In the genomic region with DNA sequence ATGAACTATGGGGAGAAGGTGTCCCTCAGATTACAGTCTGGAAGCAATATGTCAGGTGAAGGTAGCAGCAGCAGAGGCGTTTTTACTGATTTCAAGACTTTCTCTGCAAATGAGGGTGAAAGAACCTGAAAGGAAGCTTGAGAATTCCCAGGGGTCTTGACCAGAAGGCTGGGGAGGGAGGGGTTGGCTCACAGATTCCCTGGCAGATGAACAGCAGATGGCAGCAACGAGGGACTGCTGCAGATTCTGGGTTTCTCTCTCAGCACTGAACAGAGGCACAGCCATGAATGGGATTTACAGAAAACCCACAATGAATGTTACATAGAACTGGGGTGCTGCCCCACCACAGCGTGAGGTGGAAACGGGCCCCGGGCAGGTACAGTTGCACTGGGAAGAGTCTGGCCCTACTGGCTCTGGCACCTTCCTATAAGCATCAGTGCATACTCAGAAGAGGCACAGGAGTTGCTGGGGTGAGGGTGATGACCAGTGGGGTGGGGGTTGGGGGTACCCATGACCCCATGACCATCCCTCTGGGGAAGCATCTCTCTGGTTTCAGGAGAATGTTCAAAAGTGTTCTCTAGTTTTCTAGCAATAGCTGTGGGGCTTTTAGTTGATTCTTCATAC, we compare ENCODE assay signal across 11 cellular contexts.
A peak's percentile ranks its signal among the peaks of the same experiment; 100 is the strongest.
DNase-seq lines count a peak whose midpoint lies in the region; ATAC-seq and TF ChIP-seq lines count a peak whose summit lies in the region.
"Had no signal": no experiment of that assay in that cellular context is flagged by ENCODE, and none has a peak within 500 bp of the region (broad histone marks: within the 10 kb centered on the region; RNA-seq: fewer than 3 reads in every experiment).

No MANE protein-coding gene starts in this region.

- H3K4me3 Mint-ChIP-seq in endodermal cell = no peak overlapping the region
- no peak overlapping the region for H3K4me3 Mint-ChIP-seq in activated CD4-positive, alpha-beta T cell treated with anti-CD3 and anti-CD28 coated beads, Interleukin-2, amount 10 ng/mL, durations not matched to agents 7 days and 5 days
- H3K4me3 Mint-ChIP-seq: central memory CD8-positive, alpha-beta T cell had no signal

- no peaks in the 10 kb centered on the region for H3K9me3 ChIP-seq in endodermal cell (ENCODE audit: control insufficient read depth, low read length)
- no peaks in the 10 kb centered on the region for H3K9me3 ChIP-seq in MG63

- no peak overlapping the region for H3K27ac ChIP-seq in 22Rv1
- no peak overlapping the region for H3K27ac ChIP-seq in HL-60 (replicated peaks)
- H3K27ac ChIP-seq in endodermal cell (ENCODE audit: low read depth, low read length) = no peak overlapping the region

- H3K9ac ChIP-seq in endodermal cell (ENCODE audit: extremely low read depth, low read length, poor library complexity, severe bottlenecking) = no peak overlapping the region

- peaks cover 10% of the 10 kb centered on the region for H3K4me1 Mint-ChIP-seq in endodermal cell
- no peaks in the 10 kb centered on the region for H3K4me1 Mint-ChIP-seq in activated CD4-positive, alpha-beta T cell treated with anti-CD3 and anti-CD28 coated beads, Interleukin-2, amount 10 ng/mL, durations not matched to agents 7 days and 5 days
- H3K4me1 Mint-ChIP-seq: central memory CD8-positive, alpha-beta T cell had no signal

- H3K27ac Mint-ChIP-seq in endodermal cell = no peak overlapping the region
- no peak overlapping the region for H3K27ac Mint-ChIP-seq in activated CD4-positive, alpha-beta T cell treated with anti-CD3 and anti-CD28 coated beads, Interleukin-2, amount 10 ng/mL, durations not matched to agents 7 days and 5 days

- CTCF ChIA-PET in activated CD4-positive, alpha-beta T cell treated with anti-CD3 and anti-CD28 coated beads, Interleukin-2, amount 10 ng/mL, durations not matched to agents 7 days and 5 days (lab: Charles Lee) = interaction anchor here (1.1 kb wide), 1 partner anchor 10 kb away, joined by 3 read pairs; no protein-coding TSS in a partner anchor

- H3K27me3 ChIP-seq in HL-60 (ENCODE audit: insufficient read depth, poor library complexity, severe bottlenecking) = no peaks in the 10 kb centered on the region
- no peaks in the 10 kb centered on the region for H3K27me3 ChIP-seq in endodermal cell (ENCODE audit: control insufficient read depth, insufficient read depth, low read length, poor library complexity, severe bottlenecking)
- no peaks in the 10 kb centered on the region for H3K27me3 ChIP-seq in MG63

- H3K36me3 ChIP-seq in endodermal cell (ENCODE audit: control insufficient read depth, insufficient read depth, low read length) (no peaks in the 10 kb centered on the region), MG63 (no peaks in the 10 kb centered on the region)

- peaks cover 8% of the 10 kb centered on the region for H3K9me3 Mint-ChIP-seq in endodermal cell
- H3K9me3 Mint-ChIP-seq in activated CD4-positive, alpha-beta T cell treated with anti-CD3 and anti-CD28 coated beads, Interleukin-2, amount 10 ng/mL, durations not matched to agents 7 days and 5 days = no peaks in the 10 kb centered on the region
- H3K9me3 Mint-ChIP-seq: central memory CD8-positive, alpha-beta T cell had no signal

- WGBS in endodermal cell (ENCODE audit: insufficient coverage in 1 of 2, insufficient read length in 1 of 2), 2 experiments = 51 to 76% methylated on average over 4 to 5 of the region's 5 CpGs

- no peaks in the 10 kb centered on the region for H3K4me1 ChIP-seq in endodermal cell (ENCODE audit: control insufficient read depth, insufficient read depth, low read length)

- POLR2A ChIA-PET in activated CD4-positive, alpha-beta T cell treated with anti-CD3 and anti-CD28 coated beads, Interleukin-2, amount 10 ng/mL, durations not matched to agents 7 days and 5 days (lab: Charles Lee) = no interaction called here

- H3K36me3 Mint-ChIP-seq in endodermal cell (ENCODE audit: low read depth) = no peaks in the 10 kb centered on the region
- no peaks in the 10 kb centered on the region for H3K36me3 Mint-ChIP-seq in activated CD4-positive, alpha-beta T cell treated with anti-CD3 and anti-CD28 coated beads, Interleukin-2, amount 10 ng/mL, durations not matched to agents 7 days and 5 days (ENCODE audit: low read depth)

- DNase-seq in HL-60 (ENCODE audit: low read depth in 1 of 2, low spot score in 1 of 2) (peak in 1 of 2 experiments; percentile 4), endodermal cell (peak; percentile 89), MG63 (no peak)
- no peak for DNase-seq in activated CD4-positive, alpha-beta T cell treated with anti-CD3 and anti-CD28 coated beads, Interleukin-2, amount 10 ng/mL, durations not matched to agents 7 days and 5 days
- no peak for DNase-seq in activated T-cell treated with anti-CD3 and anti-CD28 coated beads, Interleukin-2, amount 50 U/mL, for 48 hours
- DNase-seq: COR-L47, NCI-H748 treated with DMSO at 0.1 percent for 48 hours had no signal

- H3K4me3 ChIP-seq in HL-60 (replicated peaks; ENCODE audit: insufficient read depth, low read length) (no peak overlapping the region), endodermal cell (ENCODE audit: low read length) (no peak overlapping the region), MG63 (no peak overlapping the region)

- H3K27me3 Mint-ChIP-seq in endodermal cell (ENCODE audit: insufficient read depth) = no peaks in the 10 kb centered on the region
- peaks cover 2% of the 10 kb centered on the region for H3K27me3 Mint-ChIP-seq in activated CD4-positive, alpha-beta T cell treated with anti-CD3 and anti-CD28 coated beads, Interleukin-2, amount 10 ng/mL, durations not matched to agents 7 days and 5 days
- H3K27me3 Mint-ChIP-seq: central memory CD8-positive, alpha-beta T cell had no signal

- ATAC-seq in GM18870 (IDR thresholded peaks at IDR 0.05; ENCODE audit: unreplicated experiment) (peak; percentile 61), HG03196 (IDR thresholded peaks at IDR 0.05; ENCODE audit: unreplicated experiment) (no peak)

- TF ChIP-seq CTCF in 22Rv1 (IDR thresholded peaks at IDR 0.05) = peak; percentile 78
- peak; percentile 22 for TF ChIP-seq CTCF in HL-60 (IDR thresholded peaks at IDR 0.05; ENCODE audit: insufficient read depth, low read length)
- TF ChIP-seq CTCF in endodermal cell (conservative IDR thresholded peaks at IDR 0.05) = peak; percentile 83

Comparison
In these comparisons a context has a peak if more than half of its experiments do, and no peak if none do; other contexts are left out.
1. CTCF ChIP-seq: peak in every context shown above with its lines; median percentile 83 in endodermal cell; 78 in 22Rv1; 22 in HL-60.